ENCODE assay signal across 11 cellular contexts in the genomic region with DNA sequence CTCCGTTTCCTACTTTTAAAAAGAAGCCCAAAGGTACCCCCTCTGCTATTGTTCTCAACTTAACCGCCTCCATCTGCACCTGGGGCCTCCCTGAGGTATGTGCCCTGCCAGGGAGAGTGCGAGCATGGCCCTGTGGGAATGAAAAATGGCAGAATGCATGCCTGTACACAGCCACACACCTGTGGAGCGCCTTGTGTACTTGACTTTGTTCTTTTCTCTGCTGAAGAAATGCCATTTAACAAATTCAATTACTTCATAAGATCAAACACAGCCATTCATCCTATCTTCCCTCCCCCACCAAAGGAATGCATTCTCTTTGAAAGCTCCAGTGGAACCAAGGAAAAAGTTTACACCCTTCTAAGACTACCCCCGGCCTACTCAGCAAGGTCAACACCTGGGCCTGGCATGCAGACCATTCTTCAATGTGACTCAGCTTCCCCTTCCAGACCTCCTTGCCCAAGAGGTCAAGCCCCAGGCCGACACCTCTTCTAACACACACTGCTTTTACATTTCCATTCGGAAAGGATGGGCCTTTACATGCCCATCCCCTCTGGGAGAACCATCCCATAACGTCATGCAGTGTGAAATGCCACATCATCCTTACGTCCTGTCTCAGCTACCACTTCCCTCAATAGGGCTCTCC.
DNase-seq lines count a peak whose midpoint lies in the region; ATAC-seq and TF ChIP-seq lines count a peak whose summit lies in the region.
"Had no signal": no experiment of that assay in that cellular context is flagged by ENCODE, and none has a peak within 500 bp of the region (broad histone marks: within the 10 kb centered on the region; RNA-seq: fewer than 3 reads in every experiment).

No MANE protein-coding gene starts in this region.

- H3K36me3 ChIP-seq in ovary (no peaks in the 10 kb centered on the region), suprapubic skin (peaks cover 14% of the 10 kb centered on the region)

- peak; percentile 38 for DNase-seq in iPS-NIHi11 (ENCODE audit: low spot score)
- no peak for DNase-seq in amniotic stem cell (lab: John Stamatoyannopoulos, UW)
- no peak for DNase-seq in caudate nucleus (lab: John Stamatoyannopoulos, UW)
- no peak for DNase-seq in ovary
- DNase-seq in suprapubic skin (ENCODE audit: low spot score in 2 of 2) = no peak
- DNase-seq: heart right ventricle, SIG-M5, testis had no signal

- H3K4me3 ChIP-seq in ovary (no peak overlapping the region), suprapubic skin (no peak overlapping the region)
- H3K4me3 ChIP-seq: heart right ventricle, testis had no signal

- no peak overlapping the region for H3K27ac ChIP-seq in caudate nucleus (ENCODE audit: low read depth, low read length)
- H3K27ac ChIP-seq in ovary = no peak overlapping the region
- H3K27ac ChIP-seq in suprapubic skin = no peak overlapping the region
- H3K27ac ChIP-seq: testis had no signal

- TF ChIP-seq CTCF in ovary (IDR thresholded peaks at IDR 0.05) = no peak
- TF ChIP-seq CTCF in suprapubic skin (IDR thresholded peaks at IDR 0.05) = no peak

- intact Hi-C loops in ovary (cut with DNase I) = no loop called here

- TF ChIP-seq EP300 in ovary (IDR thresholded peaks at IDR 0.05) (no peak), suprapubic skin (IDR thresholded peaks at IDR 0.05) (no peak)

- H3K27me3 ChIP-seq in ovary = no peaks in the 10 kb centered on the region
- H3K27me3 ChIP-seq in suprapubic skin = no peaks in the 10 kb centered on the region
- H3K27me3 ChIP-seq: heart right ventricle, testis had no signal

- ATAC-seq in GM18511 (IDR thresholded peaks at IDR 0.05; ENCODE audit: unreplicated experiment) (peak; percentile 58), HG02981 (IDR thresholded peaks at IDR 0.05; ENCODE audit: unreplicated experiment) (peak; percentile 31), SK-N-SH treated with all-trans-retinoic acid at 6 μM for 48 hours (peak; percentile 34)

- no peaks in the 10 kb centered on the region for H3K4me1 ChIP-seq in ovary (ENCODE audit: insufficient read depth)
- H3K4me1 ChIP-seq in suprapubic skin = peaks cover 6% of the 10 kb centered on the region
- H3K4me1 ChIP-seq: testis had no signal

- 84 to 88% (median 87%) methylated on average over 9 of the region's 9 CpGs for WGBS in ovary, 3 donors
- 70% methylated on average over 9 of the region's 9 CpGs for WGBS in suprapubic skin

- no peaks in the 10 kb centered on the region for H3K9me3 ChIP-seq in ovary
- H3K9me3 ChIP-seq in suprapubic skin = no peaks in the 10 kb centered on the region
- H3K9me3 ChIP-seq: heart right ventricle, testis had no signal

- TF ChIP-seq POLR2A in ovary (IDR thresholded peaks at IDR 0.05) = no peak
- TF ChIP-seq POLR2A in suprapubic skin (IDR thresholded peaks at IDR 0.05) = no peak

TF ChIP-seq in SK-N-SH treated with all-trans-retinoic acid at 6 μM for 48 hours, 23 proteins besides CTCF, POLR2A, EP300 and RAD21:
- TF ChIP-seq GLIS3 (CRISPR knock-in tag; IDR thresholded peaks at IDR 0.05) (no peak), TCF4 (CRISPR knock-in tag; IDR thresholded peaks at IDR 0.05; ENCODE audit: borderline replicate concordance) (no peak), ZFP3 (CRISPR knock-in tag; IDR thresholded peaks at IDR 0.05) (no peak), ISL1 (CRISPR knock-in tag; IDR thresholded peaks at IDR 0.05) (no peak), RARB (CRISPR knock-in tag; IDR thresholded peaks at IDR 0.05) (no peak), ZC3H10 (CRISPR knock-in tag; IDR thresholded peaks at IDR 0.05) (no peak), BACH2 (CRISPR knock-in tag; IDR thresholded peaks at IDR 0.05; ENCODE audit: borderline replicate concordance) (no peak), ZFP30 (CRISPR knock-in tag; IDR thresholded peaks at IDR 0.05) (no peak), ESRRG (CRISPR knock-in tag; IDR thresholded peaks at IDR 0.05) (no peak), ZNF8 (CRISPR knock-in tag; IDR thresholded peaks at IDR 0.05) (no peak), TOX (CRISPR knock-in tag; IDR thresholded peaks at IDR 0.05; ENCODE audit: borderline replicate concordance) (no peak), ARNTL (CRISPR knock-in tag; IDR thresholded peaks at IDR 0.05; ENCODE audit: borderline replicate concordance, low read depth) (no peak), ZNF70 (CRISPR knock-in tag; IDR thresholded peaks at IDR 0.05) (no peak)
- TF ChIP-seq, protein P1, sequence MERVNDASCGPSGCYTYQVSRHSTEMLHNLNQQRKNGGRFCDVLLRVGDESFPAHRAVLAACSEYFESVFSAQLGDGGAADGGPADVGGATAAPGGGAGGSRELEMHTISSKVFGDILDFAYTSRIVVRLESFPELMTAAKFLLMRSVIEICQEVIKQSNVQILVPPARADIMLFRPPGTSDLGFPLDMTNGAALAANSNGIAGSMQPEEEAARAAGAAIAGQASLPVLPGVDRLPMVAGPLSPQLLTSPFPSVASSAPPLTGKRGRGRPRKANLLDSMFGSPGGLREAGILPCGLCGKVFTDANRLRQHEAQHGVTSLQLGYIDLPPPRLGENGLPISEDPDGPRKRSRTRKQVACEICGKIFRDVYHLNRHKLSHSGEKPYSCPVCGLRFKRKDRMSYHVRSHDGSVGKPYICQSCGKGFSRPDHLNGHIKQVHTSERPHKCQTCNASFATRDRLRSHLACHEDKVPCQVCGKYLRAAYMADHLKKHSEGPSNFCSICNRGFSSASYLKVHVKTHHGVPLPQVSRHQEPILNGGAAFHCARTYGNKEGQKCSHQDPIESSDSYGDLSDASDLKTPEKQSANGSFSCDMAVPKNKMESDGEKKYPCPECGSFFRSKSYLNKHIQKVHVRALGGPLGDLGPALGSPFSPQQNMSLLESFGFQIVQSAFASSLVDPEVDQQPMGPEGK (CRISPR knock-in tag; IDR thresholded peaks at IDR 0.05; ENCODE audit: borderline replicate concordance) = no peak
- TF ChIP-seq, protein P2, sequence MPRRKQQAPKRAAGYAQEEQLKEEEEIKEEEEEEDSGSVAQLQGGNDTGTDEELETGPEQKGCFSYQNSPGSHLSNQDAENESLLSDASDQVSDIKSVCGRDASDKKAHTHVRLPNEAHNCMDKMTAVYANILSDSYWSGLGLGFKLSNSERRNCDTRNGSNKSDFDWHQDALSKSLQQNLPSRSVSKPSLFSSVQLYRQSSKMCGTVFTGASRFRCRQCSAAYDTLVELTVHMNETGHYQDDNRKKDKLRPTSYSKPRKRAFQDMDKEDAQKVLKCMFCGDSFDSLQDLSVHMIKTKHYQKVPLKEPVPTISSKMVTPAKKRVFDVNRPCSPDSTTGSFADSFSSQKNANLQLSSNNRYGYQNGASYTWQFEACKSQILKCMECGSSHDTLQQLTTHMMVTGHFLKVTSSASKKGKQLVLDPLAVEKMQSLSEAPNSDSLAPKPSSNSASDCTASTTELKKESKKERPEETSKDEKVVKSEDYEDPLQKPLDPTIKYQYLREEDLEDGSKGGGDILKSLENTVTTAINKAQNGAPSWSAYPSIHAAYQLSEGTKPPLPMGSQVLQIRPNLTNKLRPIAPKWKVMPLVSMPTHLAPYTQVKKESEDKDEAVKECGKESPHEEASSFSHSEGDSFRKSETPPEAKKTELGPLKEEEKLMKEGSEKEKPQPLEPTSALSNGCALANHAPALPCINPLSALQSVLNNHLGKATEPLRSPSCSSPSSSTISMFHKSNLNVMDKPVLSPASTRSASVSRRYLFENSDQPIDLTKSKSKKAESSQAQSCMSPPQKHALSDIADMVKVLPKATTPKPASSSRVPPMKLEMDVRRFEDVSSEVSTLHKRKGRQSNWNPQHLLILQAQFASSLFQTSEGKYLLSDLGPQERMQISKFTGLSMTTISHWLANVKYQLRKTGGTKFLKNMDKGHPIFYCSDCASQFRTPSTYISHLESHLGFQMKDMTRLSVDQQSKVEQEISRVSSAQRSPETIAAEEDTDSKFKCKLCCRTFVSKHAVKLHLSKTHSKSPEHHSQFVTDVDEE (CRISPR knock-in tag; IDR thresholded peaks at IDR 0.05) = no peak
